Comparison of ENCODE assay signal across 8 cellular contexts in the genomic region with DNA sequence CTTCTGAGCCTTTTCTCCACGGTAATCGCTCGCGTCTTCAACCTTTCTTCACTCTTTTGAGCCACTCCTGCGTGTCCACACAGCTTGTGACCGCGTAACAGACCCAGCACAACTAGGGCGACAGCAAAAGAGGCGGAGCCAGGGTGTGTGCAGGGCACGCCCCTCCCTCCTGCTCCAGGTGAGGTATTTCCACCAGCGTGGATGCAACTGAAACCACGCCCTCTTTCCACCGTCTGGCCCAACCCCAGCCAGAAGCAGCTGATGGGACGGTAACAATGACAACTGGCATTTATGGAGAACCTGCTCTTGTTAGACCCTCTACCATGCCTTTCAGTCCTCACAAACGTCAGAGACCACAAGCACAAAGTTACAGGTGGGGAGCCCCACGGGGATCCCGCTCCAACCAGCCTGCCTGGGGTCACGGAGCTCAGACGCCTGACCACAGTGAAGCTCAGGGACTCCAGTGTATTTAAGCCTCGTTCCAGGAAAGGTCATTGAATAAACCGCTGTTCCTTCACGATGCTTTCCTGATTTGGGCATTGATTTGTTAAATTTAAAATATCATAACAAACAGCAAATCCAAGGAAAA. TPM values are rescaled to one million over a fixed set of nuclear protein-coding genes. Genes with fewer than 3 reads are reported as not detected.
DNase-seq lines count a peak whose midpoint lies in the region; ATAC-seq and TF ChIP-seq lines count a peak whose summit lies in the region.

No MANE protein-coding gene starts in this region.

- H3K9me3 ChIP-seq in left lung (no peaks in the 10 kb centered on the region), subcutaneous abdominal adipose tissue (ENCODE audit: control insufficient read depth in 5 of 5, low read length in 5 of 5) (no peaks in the 10 kb centered on the region)

- ATAC-seq in left lung: peak; percentile 19
- no peak for ATAC-seq in GM18517 (IDR thresholded peaks at IDR 0.05; ENCODE audit: unreplicated experiment)

- H3K36me3 ChIP-seq in left lung: peaks cover 0 to 4% of the 10 kb centered on the region in 2 donors
- peaks cover 0 to 21% (median 10%) of the 10 kb centered on the region in 5 donors for H3K36me3 ChIP-seq in subcutaneous abdominal adipose tissue (ENCODE audit: control insufficient read depth in 5 of 5, insufficient read depth in 5 of 5, low read length in 5 of 5)

- H3K4me3 ChIP-seq in left lung (peak overlapping the region; percentile 66 to 79), subcutaneous abdominal adipose tissue (ENCODE audit: low read depth in 1 of 5, low read length in 5 of 5) (peak overlapping the region; percentile 79 to 95 (median 88))

- peaks cover 14 to 67% of the 10 kb centered on the region in 2 donors for H3K4me1 ChIP-seq in left lung
- H3K4me1 ChIP-seq in subcutaneous abdominal adipose tissue (ENCODE audit: control insufficient read depth in 5 of 5, insufficient read depth in 5 of 5, low read length in 5 of 5): peaks cover 32 to 71% (median 65%) of the 10 kb centered on the region in 5 donors

- H3K27me3 ChIP-seq in left lung (peaks cover 0 to 52% of the 10 kb centered on the region in 2 donors), subcutaneous abdominal adipose tissue (ENCODE audit: control insufficient read depth in 5 of 5, insufficient read depth in 4 of 5, low read length in 5 of 5) (peaks cover 0 to 6% (median 0%) of the 10 kb centered on the region in 5 donors)

- H3K27ac ChIP-seq in left lung: peak overlapping the region; percentile 92 to 98
- H3K27ac ChIP-seq in subcutaneous abdominal adipose tissue (ENCODE audit: low read depth, low read length): peak overlapping the region; percentile 97

- intact Hi-C loops in left lung (cut with DNase I): loop anchor here in 1 of 2 donors (5.0 to 10.0 kb wide), 3 partner anchors 78 to 245 kb away; no protein-coding TSS in a partner anchor

- no peak for TF ChIP-seq CTCF in left lung (IDR thresholded peaks at IDR 0.05)

- peak; percentile 69 for DNase-seq in DMS153 (lab: John Stamatoyannopoulos, UW)
- no peak for DNase-seq in DMS153 treated with DMSO at 0.1 percent for 48 hours (lab: John Stamatoyannopoulos, UW; ENCODE audit: unreplicated experiment)
- peak; percentile 35 for DNase-seq in astrocyte of the hippocampus (ENCODE audit: low read depth, low spot score)
- DNase-seq in left lung: peak; percentile 54 to 79
- DNase-seq in NCI-H524 treated with DMSO at 0.1 percent for 48 hours (lab: John Stamatoyannopoulos, UW): no peak
- no peak for DNase-seq in T-helper 1 cell

- H3K9ac ChIP-seq in subcutaneous abdominal adipose tissue (ENCODE audit: low read length in 5 of 5): peak overlapping the region; percentile 85 to 95 (median 92)

RNA-seq across cellular contexts. Expression of a gene that starts 2.0 kb away (rescaled TPM):
- total RNA-seq in left lung: 10 to 100 TPM; 49.9 to 50.8 TPM

Comparison
In these comparisons a context has a peak if more than half of its experiments do, and no peak if none do; other contexts are left out.
1. DNase-seq: peak in DMS153 (single experiment), astrocyte of the hippocampus (single experiment) and left lung (2 of 2); none in DMS153 treated with DMSO at 0.1 percent for 48 hours (single experiment), NCI-H524 treated with DMSO at 0.1 percent for 48 hours (single experiment) and T-helper 1 cell (0 of 5).